ENCODE assay signal across 15 cellular contexts in the genomic region with DNA sequence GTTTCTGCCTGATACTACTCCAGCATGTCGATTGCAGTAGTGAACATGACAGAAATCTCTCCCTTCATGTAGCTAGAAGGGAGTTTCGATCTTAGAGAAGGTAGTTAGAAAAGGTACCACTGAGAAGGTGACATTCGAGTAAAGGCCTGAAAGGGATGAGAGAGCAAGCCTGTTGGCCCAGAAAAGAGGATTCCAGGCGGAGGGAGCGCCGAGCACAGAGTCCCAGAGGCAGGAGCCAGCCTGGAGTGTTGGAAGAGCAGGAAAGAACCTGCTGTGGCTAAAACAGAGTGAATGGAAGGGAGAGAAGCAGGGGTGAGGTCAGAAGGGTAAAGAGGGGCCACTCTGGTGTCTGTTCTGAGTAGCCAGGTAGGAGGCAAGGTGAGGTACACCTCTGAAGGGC. TPM values are rescaled to one million over a fixed set of nuclear protein-coding genes. Genes with fewer than 3 reads are reported as not detected.
A peak's percentile ranks its signal among the peaks of the same experiment; 100 is the strongest.
DNase-seq lines count a peak whose midpoint lies in the region; ATAC-seq and TF ChIP-seq lines count a peak whose summit lies in the region.
"Had no signal": no experiment of that assay in that cellular context is flagged by ENCODE, and none has a peak within 500 bp of the region (broad histone marks: within the 10 kb centered on the region; RNA-seq: fewer than 3 reads in every experiment).

No MANE protein-coding gene starts in this region.

- H3K4me3 Mint-ChIP-seq in activated naive CD4-positive, alpha-beta T cell treated with anti-CD3 and anti-CD28 coated beads, Interleukin-2, amount 50 U/mL, for 24 hours = peak overlapping the region; percentile 19
- no peak overlapping the region for H3K4me3 Mint-ChIP-seq in activated naive CD4-positive, alpha-beta T cell treated with anti-CD3 and anti-CD28 coated beads, Interleukin-2, amount 10 ng/mL, durations not matched to agents 7 days and 5 days
- H3K4me3 Mint-ChIP-seq in memory B cell = no peak overlapping the region
- H3K4me3 Mint-ChIP-seq: IgD-negative memory B cell; stimulated activated effector memory CD8-positive, alpha-beta T cell treated with anti-CD3 and anti-CD28 coated beads, Interleukin-12 subunit alpha, Interleukin-12 subunit beta, amount 100 ng/mL, for 72 hours had no signal

- H3K27ac Mint-ChIP-seq in activated naive CD4-positive, alpha-beta T cell treated with anti-CD3 and anti-CD28 coated beads, Interleukin-2, amount 50 U/mL, for 24 hours = peak overlapping the region; percentile 71
- no peak overlapping the region for H3K27ac Mint-ChIP-seq in activated naive CD4-positive, alpha-beta T cell treated with anti-CD3 and anti-CD28 coated beads, Interleukin-2, amount 10 ng/mL, durations not matched to agents 7 days and 5 days
- H3K27ac Mint-ChIP-seq in memory B cell = peak overlapping the region; percentile 11
- H3K27ac Mint-ChIP-seq: IgD-negative memory B cell; stimulated activated effector memory CD8-positive, alpha-beta T cell treated with anti-CD3 and anti-CD28 coated beads, Interleukin-12 subunit alpha, Interleukin-12 subunit beta, amount 100 ng/mL, for 72 hours had no signal

- CTCF ChIA-PET in activated naive CD4-positive, alpha-beta T cell treated with anti-CD3 and anti-CD28 coated beads, Interleukin-2, amount 10 ng/mL, durations not matched to agents 7 days and 5 days (lab: Charles Lee) = interaction anchor here (0.6 kb wide), 1 partner anchor 23 kb away, joined by 3 read pairs; no protein-coding TSS in a partner anchor

- peaks cover 14% of the 10 kb centered on the region for H3K36me3 Mint-ChIP-seq in activated naive CD4-positive, alpha-beta T cell treated with anti-CD3 and anti-CD28 coated beads, Interleukin-2, amount 50 U/mL, for 24 hours
- H3K36me3 Mint-ChIP-seq in activated naive CD4-positive, alpha-beta T cell treated with anti-CD3 and anti-CD28 coated beads, Interleukin-2, amount 10 ng/mL, durations not matched to agents 7 days and 5 days = peaks cover 30% of the 10 kb centered on the region
- peaks cover 9% of the 10 kb centered on the region for H3K36me3 Mint-ChIP-seq in memory B cell

- H3K36me3 ChIP-seq in body of pancreas (replicated peaks in 1 of 2; ENCODE audit: insufficient read depth in 1 of 2, low read depth in 2 of 2) (no peaks in the 10 kb centered on the region), thoracic aorta (no peaks in the 10 kb centered on the region)
- H3K36me3 ChIP-seq: uterus had no signal

- H3K4me3 ChIP-seq in body of pancreas (no peak overlapping the region), thoracic aorta (no peak overlapping the region)
- H3K4me3 ChIP-seq: uterus had no signal

- TF ChIP-seq CTCF in body of pancreas (IDR thresholded peaks at IDR 0.05) = no peak
- no peak for TF ChIP-seq CTCF in thoracic aorta (IDR thresholded peaks at IDR 0.05)

- H3K9me3 ChIP-seq in body of pancreas (no peaks in the 10 kb centered on the region), thoracic aorta (no peaks in the 10 kb centered on the region)
- H3K9me3 ChIP-seq: uterus had no signal

- ATAC-seq in body of pancreas (no peak), memory B cell (ENCODE audit: low read depth) (no peak), thoracic aorta (ENCODE audit: insufficient number of reproducible peaks, low FRiP score, low read depth) (no peak)
- ATAC-seq: Panc1 had no signal

- no peak for DNase-seq in activated naive CD4-positive, alpha-beta T cell treated with anti-CD3 and anti-CD28 coated beads, Interleukin-2, amount 10 ng/mL, durations not matched to agents 7 days and 5 days
- DNase-seq in body of pancreas (no peak), memory B cell (ENCODE audit: low spot score in 2 of 2) (no peak), thoracic aorta (ENCODE audit: low spot score) (no peak), NCI-H524 (lab: John Stamatoyannopoulos, UW) (no peak), NCI-H69 (lab: John Stamatoyannopoulos, UW) (no peak), NCI-H446 treated with DMSO at 0.1 percent for 48 hours (lab: John Stamatoyannopoulos, UW) (no peak)
- DNase-seq: activated gamma-delta T cell treated with Interleukin-2 at 50 U/mL for 16 hours; effector memory CD4-positive, alpha-beta T cell; occipital lobe; uterus had no signal

- no peaks in the 10 kb centered on the region for H3K27me3 ChIP-seq in body of pancreas
- H3K27me3 ChIP-seq in thoracic aorta (replicated peaks; ENCODE audit: insufficient read depth) = no peaks in the 10 kb centered on the region
- H3K27me3 ChIP-seq: uterus had no signal

- H3K27ac ChIP-seq in body of pancreas (peak overlapping the region; percentile 53 to 70 (median 66)), thoracic aorta (peak overlapping the region; percentile 74 to 81)

- no peaks in the 10 kb centered on the region for H3K9me3 Mint-ChIP-seq in activated naive CD4-positive, alpha-beta T cell treated with anti-CD3 and anti-CD28 coated beads, Interleukin-2, amount 50 U/mL, for 24 hours
- no peaks in the 10 kb centered on the region for H3K9me3 Mint-ChIP-seq in activated naive CD4-positive, alpha-beta T cell treated with anti-CD3 and anti-CD28 coated beads, Interleukin-2, amount 10 ng/mL, durations not matched to agents 7 days and 5 days
- no peaks in the 10 kb centered on the region for H3K9me3 Mint-ChIP-seq in memory B cell
- H3K9me3 Mint-ChIP-seq: IgD-negative memory B cell; stimulated activated effector memory CD8-positive, alpha-beta T cell treated with anti-CD3 and anti-CD28 coated beads, Interleukin-12 subunit alpha, Interleukin-12 subunit beta, amount 100 ng/mL, for 72 hours had no signal

- 78 to 81% methylated on average over 6 of the region's 6 CpGs for WGBS in body of pancreas, 2 donors

- intact Hi-C loops in body of pancreas (cut with DNase I) = no loop called here

- no peaks in the 10 kb centered on the region for H3K27me3 Mint-ChIP-seq in activated naive CD4-positive, alpha-beta T cell treated with anti-CD3 and anti-CD28 coated beads, Interleukin-2, amount 50 U/mL, for 24 hours
- no peaks in the 10 kb centered on the region for H3K27me3 Mint-ChIP-seq in activated naive CD4-positive, alpha-beta T cell treated with anti-CD3 and anti-CD28 coated beads, Interleukin-2, amount 10 ng/mL, durations not matched to agents 7 days and 5 days
- no peaks in the 10 kb centered on the region for H3K27me3 Mint-ChIP-seq in memory B cell
- H3K27me3 Mint-ChIP-seq: IgD-negative memory B cell had no signal

- H3K4me1 ChIP-seq in body of pancreas (peaks cover 32% of the 10 kb centered on the region), thoracic aorta (ENCODE audit: control insufficient read depth in 1 of 2, low read depth in 2 of 2) (peaks cover 25 to 54% of the 10 kb centered on the region in 2 donors)

- no peak for TF ChIP-seq POLR2A in body of pancreas (IDR thresholded peaks at IDR 0.05)

- H3K4me1 Mint-ChIP-seq in activated naive CD4-positive, alpha-beta T cell treated with anti-CD3 and anti-CD28 coated beads, Interleukin-2, amount 50 U/mL, for 24 hours = peaks cover 65% of the 10 kb centered on the region
- peaks cover 41% of the 10 kb centered on the region for H3K4me1 Mint-ChIP-seq in activated naive CD4-positive, alpha-beta T cell treated with anti-CD3 and anti-CD28 coated beads, Interleukin-2, amount 10 ng/mL, durations not matched to agents 7 days and 5 days
- H3K4me1 Mint-ChIP-seq in memory B cell = peaks cover 27% of the 10 kb centered on the region

RNA-seq across cellular contexts. Expression of a gene that starts 52.5 kb away (rescaled TPM):
- total RNA-seq in body of pancreas = 10 to 100 TPM; 17.1 to 26.4 TPM
- 10 to 100 TPM; 31.4 to 37.5 TPM for total RNA-seq in thoracic aorta

RNA-seq across cellular contexts. Expression of a gene that starts 58.2 kb away (rescaled TPM):
- total RNA-seq in body of pancreas = 100 to 1,000 TPM in 1 of 2 donors, 10 to 100 TPM in 1; 66.4 to 118 TPM
- 100 to 1,000 TPM; 112 to 207 TPM for total RNA-seq in thoracic aorta
